ENCODE assay signal across 8 cellular contexts in the genomic region with DNA sequence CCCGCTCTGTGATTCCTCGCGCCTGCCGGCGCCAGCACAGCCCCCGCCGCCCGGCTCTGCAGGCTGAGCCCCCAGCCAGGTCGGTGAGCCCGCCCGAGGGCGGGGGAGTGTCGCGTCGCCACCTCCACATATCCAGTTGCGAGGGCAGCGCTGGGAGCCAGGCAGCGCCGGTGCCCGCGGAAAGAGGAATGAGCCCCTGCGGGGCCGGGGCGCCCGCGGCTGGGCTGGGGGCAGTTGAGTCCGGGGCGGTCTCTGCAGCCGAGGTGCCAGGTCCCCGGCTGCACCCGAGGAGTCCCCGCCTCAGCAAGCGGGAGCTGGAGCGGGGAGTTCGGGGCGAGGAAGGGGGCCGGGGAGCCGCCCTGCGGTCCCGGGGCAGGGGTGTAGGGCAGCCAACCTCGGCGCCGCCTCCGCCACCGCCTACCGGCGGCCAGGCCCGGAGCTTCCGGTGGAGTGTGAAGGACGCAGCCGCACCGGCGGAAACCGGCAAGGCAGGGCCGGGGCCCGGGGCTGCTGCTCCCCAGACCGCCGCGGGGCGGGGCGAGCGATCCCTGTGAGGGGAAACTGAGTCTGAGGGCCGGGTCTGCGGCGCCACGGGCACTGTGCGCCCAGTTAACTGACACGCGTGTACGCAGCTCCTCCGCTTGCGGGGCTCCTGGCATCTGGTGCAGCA. TPM values are rescaled to one million over a fixed set of nuclear protein-coding genes. Genes with fewer than 3 reads are reported as not detected.
A peak's percentile ranks its signal among the peaks of the same experiment; 100 is the strongest.
DNase-seq lines count a peak whose midpoint lies in the region; ATAC-seq, FAIRE-seq and TF ChIP-seq lines count a peak whose summit lies in the region.

No MANE protein-coding gene starts in this region.

- peak overlapping the region; percentile 70 for H3K9ac ChIP-seq in KMS-11
- peak overlapping the region; percentile 71 for H3K9ac ChIP-seq in keratinocyte (ENCODE audit: control insufficient read depth, extremely low read depth, insufficient read depth, low read length)

- TF ChIP-seq CTCF in KMS-11 (conservative IDR thresholded peaks at IDR 0.05; ENCODE audit: low read depth, low read length): peak; percentile 12; the same call in 1 of the 2 replicates
- no peak for TF ChIP-seq CTCF in cardiac fibroblast (IDR thresholded peaks at IDR 0.05; ENCODE audit: low read depth, low read length)
- peak in 1 of 3 experiments; percentile 2 for TF ChIP-seq CTCF in keratinocyte (optimal IDR thresholded peaks at IDR 0.05 in 1 of 3, IDR thresholded peaks at IDR 0.05 in 1 of 3, conservative IDR thresholded peaks at IDR 0.05 in 1 of 3; ENCODE audit: extremely low read depth in 1 of 3, insufficient read depth in 2 of 3, low read length in 3 of 3)

- dilution Hi-C loops in keratinocyte (cut with MboI; ENCODE audit: extremely low pct_ligation_motif_present, low sequenced_read_pairs): no loop called here

- H2AFZ ChIP-seq in KMS-11 (ENCODE audit: low read depth) (peak overlapping the region; percentile 75), keratinocyte (ENCODE audit: control insufficient read depth, low read length) (peak overlapping the region; percentile 80)

- H3K4me3 ChIP-seq in KMS-11 (IDR thresholded peaks at IDR 0.05; ENCODE audit: insufficient read depth, low read depth, low read length) (no peak overlapping the region), cardiac fibroblast (replicated peaks in 1 of 2; ENCODE audit: low read depth in 2 of 2, low read length in 2 of 2) (peak overlapping the region; percentile 28 to 48), keratinocyte (ENCODE audit: control insufficient read depth in 2 of 3, extremely low read depth in 1 of 3, insufficient read depth in 2 of 3, low read depth in 1 of 3, low read length in 3 of 3) (peak overlapping the region; percentile 52 to 71 (median 67))

- H3K9me3 ChIP-seq in keratinocyte (ENCODE audit: control insufficient read depth, low read depth, low read length): no peaks in the 10 kb centered on the region

- no peak for FAIRE-seq in keratinocyte (lab: Jason Lieb, UNC)

- peak overlapping the region; percentile 48 for H3K27ac ChIP-seq in KMS-11
- H3K27ac ChIP-seq in keratinocyte (ENCODE audit: control insufficient read depth, insufficient read depth, low read length): peak overlapping the region; percentile 47

- H3K79me2 ChIP-seq in KMS-11 (ENCODE audit: insufficient read depth, low read depth): no peaks in the 10 kb centered on the region
- H3K79me2 ChIP-seq in keratinocyte (ENCODE audit: control insufficient read depth, insufficient read depth, low read length): no peaks in the 10 kb centered on the region

- H3K27me3 ChIP-seq in KMS-11 (ENCODE audit: insufficient read depth, low read depth): no peaks in the 10 kb centered on the region
- H3K27me3 ChIP-seq in keratinocyte (ENCODE audit: control insufficient read depth, extremely low read depth, insufficient read depth, low read length): no peaks in the 10 kb centered on the region

- H4K20me1 ChIP-seq in KMS-11 (ENCODE audit: insufficient read depth) (no peaks in the 10 kb centered on the region), keratinocyte (ENCODE audit: control insufficient read depth, extremely low read depth, insufficient read depth, low read length) (no peaks in the 10 kb centered on the region)

- H3K36me3 ChIP-seq in KMS-11 (ENCODE audit: insufficient read depth) (no peaks in the 10 kb centered on the region), keratinocyte (ENCODE audit: control insufficient read depth in 2 of 2, extremely low read depth in 1 of 2, insufficient read depth in 2 of 2, low read length in 2 of 2) (no peaks in the 10 kb centered on the region)

- no peaks in the 10 kb centered on the region for H3K9me1 ChIP-seq in keratinocyte (ENCODE audit: control insufficient read depth, extremely low read depth, insufficient read depth, low read length)

- H3K4me2 ChIP-seq in KMS-11 (peak overlapping the region; percentile 77), keratinocyte (ENCODE audit: control insufficient read depth, extremely low read depth, insufficient read depth, low read depth, low read length) (peak overlapping the region; percentile 89)

- ATAC-seq in GM19468 (IDR thresholded peaks at IDR 0.05; ENCODE audit: extremely low read depth, unreplicated experiment): peak; percentile 13

- H3K4me1 ChIP-seq in KMS-11 (ENCODE audit: low read depth, poor library complexity, severe bottlenecking): peaks cover 89% of the 10 kb centered on the region
- H3K4me1 ChIP-seq in keratinocyte (ENCODE audit: control insufficient read depth, extremely low read depth, insufficient read depth, low read length): peaks cover 28% of the 10 kb centered on the region

- DNase-seq in COR-L47 (lab: John Stamatoyannopoulos, UW): peak; percentile 46
- peak; percentile 77 for DNase-seq in UCSD-AML1 (lab: John Stamatoyannopoulos, UW; ENCODE audit: unreplicated experiment)
- peak; percentile 45 to 59 for DNase-seq in cardiac fibroblast (ENCODE audit: low read depth in 2 of 2)
- no peak for DNase-seq in keratinocyte (ENCODE audit: low read depth, low spot score)
- DNase-seq in stimulated activated CD4-positive, alpha-beta T cell treated with anti-CD3 and anti-CD28 coated beads, Interleukin-15, amount 100 ng/mL, for 1 hour (ENCODE audit: low read depth in 1 of 2, low spot score in 1 of 2): peak; percentile 59 to 63
- DNase-seq in GM19240 (ENCODE audit: insufficient read length, low spot score): no peak

RNA-seq across cellular contexts. Expression of gene TRAF1, which starts 2.3 kb away (rescaled TPM):
- 0.71 to 2.5 TPM (median 1.2 TPM) in 3 replicates for polyA plus RNA-seq in keratinocyte
- polyA plus RNA-seq in keratinocyte (2011; ENCODE audit: low read depth): 1.1 TPM
- 0.26 and 0.43 TPM in 2 replicates for polyA plus RNA-seq in keratinocyte (2011; cell fraction: cytosol; rRNA removed)
- 9.9 and 11.7 TPM in 2 replicates for polyA plus RNA-seq in keratinocyte (2011; cell fraction: nucleus; rRNA removed)
- 0.54 and 1.9 TPM in 2 replicates for polyA plus RNA-seq in keratinocyte (2012; ENCODE audit: low replicate concordance)
- 0.43 to 1.2 TPM (median 1.1 TPM) in 3 replicates for polyA minus RNA-seq in keratinocyte
- polyA minus RNA-seq in keratinocyte (2011; cell fraction: cytosol; rRNA and poly(A)+ RNA removed): 0.58 TPM
- 1.3 and 2.0 TPM in 2 replicates for polyA minus RNA-seq in keratinocyte (2011; cell fraction: nucleus; rRNA and poly(A)+ RNA removed)

RNA-seq across cellular contexts. Expression of gene PHF19, which starts 51.9 kb away (rescaled TPM):
- 7.3 to 31.4 TPM (median 11.7 TPM) in 3 replicates for polyA plus RNA-seq in keratinocyte
- polyA plus RNA-seq in keratinocyte (2011; ENCODE audit: low read depth): 5.5 TPM
- 10.0 and 13.5 TPM in 2 replicates for polyA plus RNA-seq in keratinocyte (2011; cell fraction: cytosol; rRNA removed)
- 8.5 and 9.0 TPM in 2 replicates for polyA plus RNA-seq in keratinocyte (2011; cell fraction: nucleus; rRNA removed)
- 4.6 and 24.5 TPM in 2 replicates for polyA plus RNA-seq in keratinocyte (2012; ENCODE audit: low replicate concordance)
- polyA minus RNA-seq in keratinocyte: 7.7 to 63.6 TPM (median 20.9 TPM) in 3 replicates
- 18.2 TPM for polyA minus RNA-seq in keratinocyte (2011; cell fraction: cytosol; rRNA and poly(A)+ RNA removed)
- polyA minus RNA-seq in keratinocyte (2011; cell fraction: nucleus; rRNA and poly(A)+ RNA removed): 4.7 and 5.7 TPM in 2 replicates

Comparison
In these comparisons a context has a peak if more than half of its experiments do, and no peak if none do; other contexts are left out.
1. DNase-seq: peak in COR-L47 (single experiment), UCSD-AML1 (single experiment), cardiac fibroblast (2 of 2) and stimulated activated CD4-positive, alpha-beta T cell treated with anti-CD3 and anti-CD28 coated beads, Interleukin-15, amount 100 ng/mL, for 1 hour (2 of 2); none in keratinocyte (single experiment) and GM19240 (single experiment).